In the genomic region with DNA sequence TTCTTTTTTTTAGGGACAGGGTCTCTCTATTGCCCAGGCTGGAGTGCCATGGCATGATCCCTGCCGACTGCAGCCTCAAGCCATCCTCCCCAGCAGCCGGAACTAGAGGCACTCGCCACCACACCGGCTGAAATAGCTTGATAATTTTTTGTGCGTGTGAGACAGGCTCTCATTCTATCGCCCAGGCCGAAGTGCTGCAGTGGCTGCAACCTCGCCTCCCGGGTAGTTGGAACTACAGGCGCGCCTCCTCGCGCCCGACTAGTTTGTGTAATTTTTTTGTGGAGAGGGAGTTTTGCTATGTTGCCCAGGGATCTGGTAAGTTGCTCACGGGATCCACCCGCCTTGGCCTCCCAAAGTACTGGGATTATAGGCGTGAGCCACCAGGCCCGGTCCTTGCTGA, we compare ENCODE assay signal across 10 cellular contexts. TPM values are rescaled to one million over a fixed set of nuclear protein-coding genes. Genes with fewer than 3 reads are reported as not detected.
DNase-seq lines count a peak whose midpoint lies in the region; ATAC-seq and TF ChIP-seq lines count a peak whose summit lies in the region.
"Had no signal": no experiment of that assay in that cellular context is flagged by ENCODE, and none has a peak within 500 bp of the region (broad histone marks: within the 10 kb centered on the region; RNA-seq: fewer than 3 reads in every experiment).

No MANE protein-coding gene starts in this region.

- no peak overlapping the region for H3K27ac Mint-ChIP-seq in activated T-cell treated with anti-CD3 and anti-CD28 coated beads, Interleukin-2, amount 50 U/mL, for 24 hours
- no peak overlapping the region for H3K27ac Mint-ChIP-seq in activated T-cell treated with anti-CD3 and anti-CD28 coated beads, Interleukin-2, amount 50 U/mL, for 72 hours
- no peak overlapping the region for H3K27ac Mint-ChIP-seq in activated CD4-positive, alpha-beta memory T cell treated with anti-CD3 and anti-CD28 coated beads for 36 hours
- no peak overlapping the region for H3K27ac Mint-ChIP-seq in nephron progenitor cell

- intact Hi-C loops in activated CD4-positive, alpha-beta memory T cell treated with anti-CD3 and anti-CD28 coated beads for 36 hours (cut with micrococcal nuclease), result loop anchor here (10.0 kb wide), 1 partner anchor 161 kb away; a partner anchor contains a TSS

- H3K9me3 Mint-ChIP-seq in activated T-cell treated with anti-CD3 and anti-CD28 coated beads, Interleukin-2, amount 50 U/mL, for 24 hours, result no peaks in the 10 kb centered on the region
- H3K9me3 Mint-ChIP-seq in activated T-cell treated with anti-CD3 and anti-CD28 coated beads, Interleukin-2, amount 50 U/mL, for 72 hours, result no peaks in the 10 kb centered on the region
- H3K9me3 Mint-ChIP-seq in activated CD4-positive, alpha-beta memory T cell treated with anti-CD3 and anti-CD28 coated beads for 36 hours, result no peaks in the 10 kb centered on the region
- no peaks in the 10 kb centered on the region for H3K9me3 Mint-ChIP-seq in nephron progenitor cell

- CTCF ChIA-PET in activated CD4-positive, alpha-beta memory T cell treated with anti-CD3 and anti-CD28 coated beads for 36 hours (lab: Charles Lee), result no interaction called here
- CTCF ChIA-PET in GM10248 (lab: Yijun Ruan, JAX), result no interaction called here

- no peaks in the 10 kb centered on the region for H3K27me3 Mint-ChIP-seq in activated T-cell treated with anti-CD3 and anti-CD28 coated beads, Interleukin-2, amount 50 U/mL, for 24 hours
- no peaks in the 10 kb centered on the region for H3K27me3 Mint-ChIP-seq in activated T-cell treated with anti-CD3 and anti-CD28 coated beads, Interleukin-2, amount 50 U/mL, for 72 hours (ENCODE audit: low read depth)
- H3K27me3 Mint-ChIP-seq in activated CD4-positive, alpha-beta memory T cell treated with anti-CD3 and anti-CD28 coated beads for 36 hours, result no peaks in the 10 kb centered on the region
- peaks cover 2% of the 10 kb centered on the region for H3K27me3 Mint-ChIP-seq in nephron progenitor cell (ENCODE audit: low read depth, poor library complexity)

- TF ChIP-seq CTCF in nephron progenitor cell (IDR thresholded peaks at IDR 0.05), result no peak
- TF ChIP-seq CTCF in GM10248 (IDR thresholded peaks at IDR 0.05; ENCODE audit: control extremely low read depth, extremely low read depth, low read depth, missing control alignments), result no peak

- DNase-seq in activated T-cell treated with anti-CD3 and anti-CD28 coated beads, Interleukin-2, amount 50 U/mL, for 24 hours, result no peak
- DNase-seq in activated T-cell treated with anti-CD3 and anti-CD28 coated beads, Interleukin-2, amount 50 U/mL, for 72 hours, result no peak
- DNase-seq in activated CD4-positive, alpha-beta memory T cell treated with anti-CD3 and anti-CD28 coated beads for 36 hours, result no peak
- DNase-seq in nephron progenitor cell, result no peak
- DNase-seq in GM10248 (ENCODE audit: extremely low spot score), result no peak
- DNase-seq in NCI-H146 (lab: John Stamatoyannopoulos, UW), result no peak
- DNase-seq: ACHN; cerebellar nuclear complex; MG63; stimulated activated CD8-positive, alpha-beta memory T cell treated with anti-CD3 and anti-CD28 coated beads, Interleukin-4, amount 100 ng/mL, for 48 hours had no signal

- ATAC-seq in activated T-cell treated with anti-CD3 and anti-CD28 coated beads, Interleukin-2, amount 50 U/mL, for 72 hours (replicated peaks in 1 of 2), result no peak

- peak overlapping the region; percentile 99 for H3K4me3 Mint-ChIP-seq in activated T-cell treated with anti-CD3 and anti-CD28 coated beads, Interleukin-2, amount 50 U/mL, for 24 hours
- peak overlapping the region in 1 of 2 donors; percentile 59 for H3K4me3 Mint-ChIP-seq in activated T-cell treated with anti-CD3 and anti-CD28 coated beads, Interleukin-2, amount 50 U/mL, for 72 hours
- peak overlapping the region; percentile 56 for H3K4me3 Mint-ChIP-seq in activated CD4-positive, alpha-beta memory T cell treated with anti-CD3 and anti-CD28 coated beads for 36 hours
- peak overlapping the region; percentile 98 for H3K4me3 Mint-ChIP-seq in nephron progenitor cell

- POLR2A ChIA-PET in activated CD4-positive, alpha-beta memory T cell treated with anti-CD3 and anti-CD28 coated beads for 36 hours (lab: Charles Lee), result no interaction called here
- POLR2A ChIA-PET in GM10248 (lab: Yijun Ruan, JAX), result no interaction called here

- peaks cover 54% of the 10 kb centered on the region for H3K4me1 Mint-ChIP-seq in activated T-cell treated with anti-CD3 and anti-CD28 coated beads, Interleukin-2, amount 50 U/mL, for 24 hours (ENCODE audit: low read depth)
- H3K4me1 Mint-ChIP-seq in activated T-cell treated with anti-CD3 and anti-CD28 coated beads, Interleukin-2, amount 50 U/mL, for 72 hours (ENCODE audit: low read depth), result peaks cover 45% of the 10 kb centered on the region
- peaks cover 46% of the 10 kb centered on the region for H3K4me1 Mint-ChIP-seq in activated CD4-positive, alpha-beta memory T cell treated with anti-CD3 and anti-CD28 coated beads for 36 hours (ENCODE audit: low read depth)
- peaks cover 29% of the 10 kb centered on the region for H3K4me1 Mint-ChIP-seq in nephron progenitor cell

- H3K36me3 Mint-ChIP-seq in activated T-cell treated with anti-CD3 and anti-CD28 coated beads, Interleukin-2, amount 50 U/mL, for 24 hours (ENCODE audit: low read depth), result peaks cover 74% of the 10 kb centered on the region
- peaks cover 7 to 20% of the 10 kb centered on the region in 2 donors for H3K36me3 Mint-ChIP-seq in activated T-cell treated with anti-CD3 and anti-CD28 coated beads, Interleukin-2, amount 50 U/mL, for 72 hours (ENCODE audit: insufficient read depth in 2 of 2)
- peaks cover 26% of the 10 kb centered on the region for H3K36me3 Mint-ChIP-seq in activated CD4-positive, alpha-beta memory T cell treated with anti-CD3 and anti-CD28 coated beads for 36 hours
- peaks cover 31% of the 10 kb centered on the region for H3K36me3 Mint-ChIP-seq in nephron progenitor cell (ENCODE audit: low read depth)

RNA-seq across cellular contexts. Expression of a gene that starts 1.9 kb away (rescaled TPM):
- 10 to 100 TPM; 87.0 to 90.9 TPM for total RNA-seq in activated T-cell treated with anti-CD3 and anti-CD28 coated beads, Interleukin-2, amount 50 U/mL, for 72 hours
- total RNA-seq in activated CD4-positive, alpha-beta memory T cell treated with anti-CD3 and anti-CD28 coated beads for 36 hours, result 10 to 100 TPM; 92.0 to 94.0 TPM

RNA-seq across cellular contexts. Expression of a gene that starts 2.1 kb away (rescaled TPM):
- total RNA-seq in activated T-cell treated with anti-CD3 and anti-CD28 coated beads, Interleukin-2, amount 50 U/mL, for 72 hours, result 1 to 10 TPM; 4.3 to 5.8 TPM
- 1 to 10 TPM; 6.1 to 6.3 TPM for total RNA-seq in activated CD4-positive, alpha-beta memory T cell treated with anti-CD3 and anti-CD28 coated beads for 36 hours

RNA-seq across cellular contexts. Expression of a gene that starts 17.7 kb away (rescaled TPM):
- under 1 TPM; 0.70 to 0.95 TPM for total RNA-seq in activated T-cell treated with anti-CD3 and anti-CD28 coated beads, Interleukin-2, amount 50 U/mL, for 72 hours
- total RNA-seq in activated CD4-positive, alpha-beta memory T cell treated with anti-CD3 and anti-CD28 coated beads for 36 hours, result under 1 TPM; 0.22 to 0.26 TPM

RNA-seq across cellular contexts. Expression of a gene that starts 34.2 kb away (rescaled TPM):
- 10 to 100 TPM; 28.6 to 37.5 TPM for total RNA-seq in activated T-cell treated with anti-CD3 and anti-CD28 coated beads, Interleukin-2, amount 50 U/mL, for 72 hours
- 10 to 100 TPM; 31.8 to 39.2 TPM for total RNA-seq in activated CD4-positive, alpha-beta memory T cell treated with anti-CD3 and anti-CD28 coated beads for 36 hours

RNA-seq across cellular contexts. Expression of a gene that starts 53.3 kb away (rescaled TPM):
- 10 to 100 TPM; 10.2 to 12.2 TPM for total RNA-seq in activated T-cell treated with anti-CD3 and anti-CD28 coated beads, Interleukin-2, amount 50 U/mL, for 72 hours
- 10 to 100 TPM; 14.7 to 16.8 TPM for total RNA-seq in activated CD4-positive, alpha-beta memory T cell treated with anti-CD3 and anti-CD28 coated beads for 36 hours
